In genomic region chr11:39678996-39679395, GRCh38 we compare ENCODE assay signal across 17 cellular contexts.
"Had no signal": no experiment of that assay in that cellular context is flagged by ENCODE, and none has a peak within 500 bp of the region (broad histone marks: within the 10 kb centered on the region; RNA-seq: fewer than 3 reads in every experiment).

No MANE protein-coding gene starts in this region.

- ATAC-seq: activated CD8-positive, alpha-beta memory T cell treated with anti-CD3 and anti-CD28 coated beads, Interleukin-2, amount 10 ng/mL, durations not matched to agents 7 days and 5 days; heart right ventricle; left ventricle myocardium superior; natural killer cell; pancreas; right lobe of liver; stimulated activated naive B cell treated with anti-CD40 and anti-IgM and Interleukin-4, amounts not matched to agents 10 μg/mL and 1 μg/mL and 100 μg/mL, for 72 hours; T-cell had no signal

- H3K27me3 ChIP-seq: colonic mucosa, esophagus muscularis mucosa, heart right ventricle, pancreas, right lobe of liver, upper lobe of left lung had no signal

- H3K36me3 ChIP-seq: colonic mucosa, esophagus muscularis mucosa, heart right ventricle, pancreas, right lobe of liver, thoracic aorta, upper lobe of left lung had no signal

- H3K27ac ChIP-seq: colonic mucosa, esophagus muscularis mucosa, heart right ventricle, pancreas, right lobe of liver, thoracic aorta, upper lobe of left lung had no signal

- H3K4me3 ChIP-seq: colonic mucosa, esophagus muscularis mucosa, heart right ventricle, pancreas, right lobe of liver, thoracic aorta, upper lobe of left lung had no signal

- H3K9me3 ChIP-seq: colonic mucosa, pancreas, right lobe of liver had no signal

- DNase-seq: activated B cell treated with CpG ODN at 0.5 μM for 24 hours; activated CD4-positive, alpha-beta memory T cell treated with anti-CD3 and anti-CD28 coated beads for 36 hours; activated CD4-positive, alpha-beta T cell treated with anti-CD3 and anti-CD28 coated beads for 4 hours; activated CD8-positive, alpha-beta memory T cell treated with anti-CD3 and anti-CD28 coated beads, Interleukin-2, amount 10 ng/mL, durations not matched to agents 7 days and 5 days; colonic mucosa; effector CD4-positive, alpha-beta T cell; heart right ventricle; immature natural killer cell; left ventricle myocardium superior; natural killer cell; pancreas; right lobe of liver; stimulated activated naive B cell treated with anti-CD40 and anti-IgM and Interleukin-4, amounts not matched to agents 10 μg/mL and 1 μg/mL and 100 μg/mL, for 72 hours; T-cell; upper lobe of left lung had no signal

- H3K4me1 ChIP-seq: colonic mucosa, esophagus muscularis mucosa, heart right ventricle, pancreas, right lobe of liver, upper lobe of left lung had no signal
